Comparison of ENCODE assay signal across 8 cellular contexts in genomic region chr1:89907669-89908293, GRCh38.
DNase-seq lines count a peak whose midpoint lies in the region; ATAC-seq, FAIRE-seq and TF ChIP-seq lines count a peak whose summit lies in the region.

No MANE protein-coding gene starts in this region.

- H3K79me2 ChIP-seq in astrocyte (ENCODE audit: insufficient read depth, low read length), result no peaks in the 10 kb centered on the region

- peak overlapping the region; percentile 48 for H3K27ac Mint-ChIP-seq in CD4-positive, alpha-beta T cell
- peak overlapping the region; percentile 82 for H3K27ac Mint-ChIP-seq in astrocyte (ENCODE audit: unreplicated experiment)
- H3K27ac Mint-ChIP-seq in CD4-positive, alpha-beta memory T cell, result peak overlapping the region in 3 of 7 donors; percentile 1 to 72 (median 14)

- H3K36me3 ChIP-seq in astrocyte (ENCODE audit: insufficient read depth, low read length) (no peaks in the 10 kb centered on the region), mesodermal cell (ENCODE audit: control insufficient read depth, insufficient read depth, low read length) (no peaks in the 10 kb centered on the region)
- H3K36me3 ChIP-seq in CD4-positive, alpha-beta memory T cell (ENCODE audit: insufficient read depth, low read length), result no peaks in the 10 kb centered on the region

- POLR2A ChIA-PET in CD4-positive, alpha-beta T cell (lab: Charles Lee), result no interaction called here
- POLR2A ChIA-PET in CD4-positive, alpha-beta memory T cell (lab: Charles Lee; ENCODE audit: partially characterized antibody), result interaction anchor here (0.7 kb wide), 1 partner anchor 27 kb away, joined by 3 read pairs; no protein-coding TSS in a partner anchor

- CTCF ChIA-PET in CD4-positive, alpha-beta T cell (lab: Charles Lee), result interaction anchor here (1.0 kb wide), 1 partner anchor 64 kb away, joined by 3 read pairs; no protein-coding TSS in a partner anchor
- CTCF ChIA-PET in CD4-positive, alpha-beta memory T cell (lab: Charles Lee; ENCODE audit: partially characterized antibody), result interaction anchor here (1.9 kb wide), 1 partner anchor 9 kb away, joined by 6 read pairs; no protein-coding TSS in a partner anchor

- H3K4me3 ChIP-seq in astrocyte (ENCODE audit: insufficient read depth, low read depth, low read length), result no peak overlapping the region
- H3K4me3 ChIP-seq in mesodermal cell (ENCODE audit: extremely low read depth, insufficient read depth, low read length, poor library complexity, severe bottlenecking), result no peak overlapping the region
- H3K4me3 ChIP-seq in CD4-positive, alpha-beta memory T cell (ENCODE audit: low read length in 2 of 2), result no peak overlapping the region

- H3K4me1 Mint-ChIP-seq in CD4-positive, alpha-beta T cell (ENCODE audit: low read depth), result peaks cover 81% of the 10 kb centered on the region
- peaks cover 79% of the 10 kb centered on the region for H3K4me1 Mint-ChIP-seq in astrocyte (ENCODE audit: low read depth, unreplicated experiment)
- H3K4me1 Mint-ChIP-seq in CD4-positive, alpha-beta memory T cell, result peaks cover 35 to 76% (median 62%) of the 10 kb centered on the region in 4 donors

- H3K4me2 ChIP-seq in astrocyte (ENCODE audit: low read length), result peak overlapping the region; percentile 74

- H3K4me1 ChIP-seq in astrocyte (ENCODE audit: insufficient read depth, low read length), result peaks cover 60% of the 10 kb centered on the region
- peaks cover 67% of the 10 kb centered on the region for H3K4me1 ChIP-seq in mesodermal cell (ENCODE audit: control insufficient read depth, insufficient read depth, low read length, poor library complexity, severe bottlenecking)
- H3K4me1 ChIP-seq in CD4-positive, alpha-beta memory T cell (ENCODE audit: insufficient read depth, low read length), result peaks cover 16% of the 10 kb centered on the region

- H3K27me3 Mint-ChIP-seq in CD4-positive, alpha-beta T cell, result no peaks in the 10 kb centered on the region
- H3K27me3 Mint-ChIP-seq in astrocyte (ENCODE audit: low read depth, unreplicated experiment), result no peaks in the 10 kb centered on the region
- H3K27me3 Mint-ChIP-seq in CD4-positive, alpha-beta memory T cell, result no peaks in the 10 kb centered on the region

- intact Hi-C loops in CD4-positive, alpha-beta T cell (cut with DNase I, micrococcal nuclease), result loop anchor here in 1 of 2 experiments (5.0 kb wide), 1 partner anchor 50 kb away; no protein-coding TSS in a partner anchor
- intact Hi-C loops in CD4-positive, alpha-beta memory T cell (cut with micrococcal nuclease), result loop anchor here (5.0 kb wide), 1 partner anchor 65 kb away; no protein-coding TSS in a partner anchor

- no peaks in the 10 kb centered on the region for H3K9me3 ChIP-seq in CD4-positive, alpha-beta T cell (ENCODE audit: control insufficient read depth, low read length)
- H3K9me3 ChIP-seq in astrocyte (ENCODE audit: insufficient read depth, low read depth, low read length) (no peaks in the 10 kb centered on the region), mesodermal cell (ENCODE audit: control insufficient read depth, low read length) (no peaks in the 10 kb centered on the region)
- H3K9me3 ChIP-seq in CD4-positive, alpha-beta memory T cell (ENCODE audit: control insufficient read depth in 1 of 2, low read length in 2 of 2), result no peaks in the 10 kb centered on the region

- ATAC-seq in CD4-positive, alpha-beta T cell (ENCODE audit: poor library complexity), result no peak
- ATAC-seq in HG02623 (IDR thresholded peaks at IDR 0.05; ENCODE audit: unreplicated experiment), result no peak

- no peak overlapping the region for H2AFZ ChIP-seq in astrocyte (ENCODE audit: low read depth, low read length)

- H4K20me1 ChIP-seq in astrocyte (ENCODE audit: insufficient read depth, low read length), result no peaks in the 10 kb centered on the region

- H3K4me3 Mint-ChIP-seq in CD4-positive, alpha-beta T cell, result no peak overlapping the region
- H3K4me3 Mint-ChIP-seq in astrocyte (ENCODE audit: unreplicated experiment), result no peak overlapping the region
- no peak overlapping the region for H3K4me3 Mint-ChIP-seq in CD4-positive, alpha-beta memory T cell

- DNase-seq in CD4-positive, alpha-beta T cell, result no peak
- DNase-seq in HS-27A (ENCODE audit: low read depth), result peak; percentile 72
- peak; percentile 66 for DNase-seq in astrocyte (ENCODE audit: low read depth)
- no peak for DNase-seq in NCI-H524 treated with DMSO at 0.1 percent for 48 hours (lab: John Stamatoyannopoulos, UW)
- DNase-seq in NCI-H146 (lab: John Stamatoyannopoulos, UW), result no peak
- DNase-seq in CD4-positive, alpha-beta memory T cell, result no peak

- peaks cover 56% of the 10 kb centered on the region for H3K36me3 Mint-ChIP-seq in CD4-positive, alpha-beta T cell (ENCODE audit: low read depth)
- H3K36me3 Mint-ChIP-seq in astrocyte (ENCODE audit: low read depth, unreplicated experiment), result no peaks in the 10 kb centered on the region
- H3K36me3 Mint-ChIP-seq in CD4-positive, alpha-beta memory T cell, result peaks cover 18 to 24% of the 10 kb centered on the region in 2 donors

- FAIRE-seq in astrocyte (lab: Jason Lieb, UNC), result peak; percentile 41

- peak overlapping the region; percentile 40 for H3K9ac ChIP-seq in astrocyte (ENCODE audit: low read length)

- H3K9me3 Mint-ChIP-seq in CD4-positive, alpha-beta T cell, result no peaks in the 10 kb centered on the region
- H3K9me3 Mint-ChIP-seq in astrocyte (ENCODE audit: unreplicated experiment), result no peaks in the 10 kb centered on the region
- H3K9me3 Mint-ChIP-seq in CD4-positive, alpha-beta memory T cell, result no peaks in the 10 kb centered on the region

- no peaks in the 10 kb centered on the region for H3K27me3 ChIP-seq in CD4-positive, alpha-beta T cell (ENCODE audit: control insufficient read depth, insufficient read depth, low read length)
- no peaks in the 10 kb centered on the region for H3K27me3 ChIP-seq in astrocyte (ENCODE audit: insufficient read depth, low read length)
- no peaks in the 10 kb centered on the region for H3K27me3 ChIP-seq in CD4-positive, alpha-beta memory T cell (ENCODE audit: insufficient read depth, low read length)

- no peak for TF ChIP-seq CTCF in CD4-positive, alpha-beta T cell (IDR thresholded peaks at IDR 0.05)
- TF ChIP-seq CTCF in astrocyte (IDR thresholded peaks at IDR 0.05; ENCODE audit: insufficient read depth, low read depth, low read length), result no peak

- no peak overlapping the region for H3K27ac ChIP-seq in CD4-positive, alpha-beta T cell (ENCODE audit: low read depth, low read length)
- H3K27ac ChIP-seq in astrocyte (ENCODE audit: low read depth, low read length), result peak overlapping the region; percentile 75
- H3K27ac ChIP-seq in mesodermal cell (ENCODE audit: low read depth, low read length, severe bottlenecking), result peak overlapping the region; percentile 93
- H3K27ac ChIP-seq in CD4-positive, alpha-beta memory T cell (ENCODE audit: low read depth, low read length), result no peak overlapping the region

- no CpG with 5 or more reads among the region's 2 CpGs for WGBS in mesodermal cell (ENCODE audit: insufficient coverage in 2 of 2), 2 experiments

Comparison
In these comparisons a context has a peak if more than half of its experiments do, and no peak if none do; other contexts are left out.
1. DNase-seq: peak in HS-27A (single experiment) and astrocyte (single experiment); none in CD4-positive, alpha-beta T cell (0 of 10), NCI-H524 treated with DMSO at 0.1 percent for 48 hours (single experiment), NCI-H146 (single experiment) and CD4-positive, alpha-beta memory T cell (0 of 5).
2. H3K27ac ChIP-seq: peak in astrocyte (single experiment) and mesodermal cell (single experiment); none in CD4-positive, alpha-beta T cell (single experiment) and CD4-positive, alpha-beta memory T cell (single experiment).